Comparison of ENCODE assay signal across 9 cellular contexts in the genomic region with DNA sequence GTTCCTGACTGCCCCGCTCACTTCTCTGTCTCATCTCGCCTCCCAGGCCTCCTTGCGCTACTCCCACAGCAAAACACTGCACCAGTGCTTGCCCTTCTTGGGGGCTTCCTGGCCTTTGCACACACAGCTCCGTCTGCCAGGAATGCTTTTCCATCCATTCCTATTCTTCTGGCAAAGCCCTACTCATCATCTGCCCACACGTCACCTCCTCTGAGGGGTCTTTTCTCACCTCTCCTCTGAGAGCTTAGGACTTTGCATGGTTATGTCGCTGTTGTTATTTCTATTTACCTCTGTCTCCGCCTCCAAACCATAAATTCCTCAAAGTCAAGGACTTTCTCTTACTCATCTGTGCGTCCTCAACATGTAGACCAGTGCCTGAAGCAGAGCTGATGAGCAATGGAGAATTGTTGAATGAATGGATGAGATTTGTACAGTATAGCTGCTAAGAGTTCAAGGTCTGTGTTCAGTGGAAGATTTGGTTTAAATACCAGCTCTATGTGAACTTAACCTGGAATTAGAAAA. TPM values are rescaled to one million over a fixed set of nuclear protein-coding genes. Genes with fewer than 3 reads are reported as not detected.
DNase-seq lines count a peak whose midpoint lies in the region; ATAC-seq and TF ChIP-seq lines count a peak whose summit lies in the region.
"Had no signal": no experiment of that assay in that cellular context is flagged by ENCODE, and none has a peak within 500 bp of the region (broad histone marks: within the 10 kb centered on the region; RNA-seq: fewer than 3 reads in every experiment).

No MANE protein-coding gene starts in this region.

- H3K27ac Mint-ChIP-seq in endodermal cell (peak overlapping the region; percentile 8), osteocyte (ENCODE audit: unreplicated experiment) (peak overlapping the region; percentile 97)

- no peaks in the 10 kb centered on the region for H3K9me3 Mint-ChIP-seq in endodermal cell
- H3K9me3 Mint-ChIP-seq in osteocyte (ENCODE audit: unreplicated experiment), result no peaks in the 10 kb centered on the region

- H4K20me1 ChIP-seq in OCI-LY1 (ENCODE audit: insufficient read depth, low read length), result no peaks in the 10 kb centered on the region

- peak overlapping the region; percentile 76 for H3K4me2 ChIP-seq in OCI-LY1 (ENCODE audit: low read length)

- peaks cover 100% of the 10 kb centered on the region for H3K4me1 ChIP-seq in OCI-LY1 (ENCODE audit: insufficient read depth, low read length, severe bottlenecking)
- peaks cover 25% of the 10 kb centered on the region for H3K4me1 ChIP-seq in endodermal cell (ENCODE audit: control insufficient read depth, insufficient read depth, low read length)

- 78 to 100% methylated on average over 1 to 8 of the region's 8 CpGs for WGBS in endodermal cell (ENCODE audit: insufficient coverage in 1 of 2, insufficient read length in 1 of 2), 2 experiments

- TF ChIP-seq CTCF in AG10803 (conservative IDR thresholded peaks at IDR 0.05; ENCODE audit: low read length) (no peak), OCI-LY1 (IDR thresholded peaks at IDR 0.05; ENCODE audit: low read length) (no peak), endodermal cell (conservative IDR thresholded peaks at IDR 0.05) (no peak), osteocyte (IDR thresholded peaks at IDR 0.05) (no peak)

- ATAC-seq in GM21786 (IDR thresholded peaks at IDR 0.05; ENCODE audit: unreplicated experiment), result no peak

- H3K4me3 Mint-ChIP-seq in endodermal cell, result no peak overlapping the region
- H3K4me3 Mint-ChIP-seq in osteocyte (ENCODE audit: unreplicated experiment), result peak overlapping the region; percentile 65

- H3K27ac ChIP-seq in OCI-LY1 (ENCODE audit: low read depth, low read length, poor library complexity, severe bottlenecking) (peak overlapping the region; percentile 98), endodermal cell (ENCODE audit: low read depth, low read length) (peak overlapping the region; percentile 50)

- peaks cover 23% of the 10 kb centered on the region for H3K27me3 Mint-ChIP-seq in endodermal cell (ENCODE audit: insufficient read depth)
- no peaks in the 10 kb centered on the region for H3K27me3 Mint-ChIP-seq in osteocyte (ENCODE audit: unreplicated experiment)

- no peaks in the 10 kb centered on the region for H3K36me3 Mint-ChIP-seq in endodermal cell (ENCODE audit: low read depth)
- H3K36me3 Mint-ChIP-seq in osteocyte (ENCODE audit: unreplicated experiment), result no peaks in the 10 kb centered on the region

- no peaks in the 10 kb centered on the region for H3F3A ChIP-seq in OCI-LY1 (ENCODE audit: insufficient read depth, low read length)

- H2AFZ ChIP-seq in OCI-LY1 (ENCODE audit: low read length), result no peak overlapping the region

- no peak for DNase-seq in AG10803 (ENCODE audit: low read depth)
- no peak for DNase-seq in endodermal cell
- DNase-seq in osteocyte (ENCODE audit: extremely low spot score, unreplicated experiment), result no peak
- no peak for DNase-seq in NCI-H2196 treated with DMSO at 0.1 percent for 48 hours (lab: John Stamatoyannopoulos, UW; ENCODE audit: unreplicated experiment)
- no peak for DNase-seq in NCI-H187 treated with DMSO at 0.1 percent for 48 hours (lab: John Stamatoyannopoulos, UW)
- no peak for DNase-seq in NCI-H2107 treated with DMSO at 0.1 percent for 48 hours (lab: John Stamatoyannopoulos, UW; ENCODE audit: unreplicated experiment)

- peak overlapping the region; percentile 33 for H3K4me3 ChIP-seq in AG10803 (ENCODE audit: low read length)
- peak overlapping the region; percentile 43 for H3K4me3 ChIP-seq in OCI-LY1 (ENCODE audit: low read depth, low read length, poor library complexity, severe bottlenecking)
- no peak overlapping the region for H3K4me3 ChIP-seq in endodermal cell (ENCODE audit: low read length)

- no peaks in the 10 kb centered on the region for H3K79me2 ChIP-seq in OCI-LY1 (ENCODE audit: insufficient read depth, low read length)

- H3K9ac ChIP-seq in OCI-LY1 (ENCODE audit: low read length) (peak overlapping the region; percentile 68), endodermal cell (ENCODE audit: extremely low read depth, low read length, poor library complexity, severe bottlenecking) (no peak overlapping the region)

- H3K9me2 ChIP-seq in OCI-LY1 (ENCODE audit: low read depth, low read length), result no peaks in the 10 kb centered on the region

- H3K4me1 Mint-ChIP-seq in endodermal cell (peaks cover 39% of the 10 kb centered on the region), osteocyte (ENCODE audit: unreplicated experiment) (peaks cover 26% of the 10 kb centered on the region)

- H3K27me3 ChIP-seq in OCI-LY1 (ENCODE audit: insufficient read depth, low read length) (no peaks in the 10 kb centered on the region), endodermal cell (ENCODE audit: control insufficient read depth, insufficient read depth, low read length, poor library complexity, severe bottlenecking) (no peaks in the 10 kb centered on the region)

- H3K36me3 ChIP-seq in OCI-LY1 (ENCODE audit: insufficient read depth, low read length) (no peaks in the 10 kb centered on the region), endodermal cell (ENCODE audit: control insufficient read depth, insufficient read depth, low read length) (no peaks in the 10 kb centered on the region)

- H3K9me3 ChIP-seq in OCI-LY1 (ENCODE audit: low read length) (no peaks in the 10 kb centered on the region), endodermal cell (ENCODE audit: control insufficient read depth, low read length) (no peaks in the 10 kb centered on the region)

RNA-seq across cellular contexts. Expression of gene BTG2, which starts 26.4 kb away (rescaled TPM):
- 10 to 100 TPM; 49.8 to 54.6 TPM for total RNA-seq in endodermal cell
- 73.2 TPM for polyA plus RNA-seq in endodermal cell (2013, experiment 1 of 2)
- polyA plus RNA-seq in endodermal cell (2013, experiment 2 of 2), result 77.5 TPM
- 31.2 and 33.7 TPM in 2 replicates for total RNA-seq in osteocyte

RNA-seq across cellular contexts. Expression of gene CHIT1, which starts 49.5 kb away (rescaled TPM):
- total RNA-seq in endodermal cell (under 1 TPM in 1 of 2 donors, not detected in 1; 0.07 TPM), osteocyte (not detected in 2 replicates)
- polyA plus RNA-seq in endodermal cell (2013, experiment 1 of 2), result not detected
- polyA plus RNA-seq in endodermal cell (2013, experiment 2 of 2), result not detected
- total RNA-seq: HT1080 had no signal
